ENCODE assay signal across 14 cellular contexts in the genomic region with DNA sequence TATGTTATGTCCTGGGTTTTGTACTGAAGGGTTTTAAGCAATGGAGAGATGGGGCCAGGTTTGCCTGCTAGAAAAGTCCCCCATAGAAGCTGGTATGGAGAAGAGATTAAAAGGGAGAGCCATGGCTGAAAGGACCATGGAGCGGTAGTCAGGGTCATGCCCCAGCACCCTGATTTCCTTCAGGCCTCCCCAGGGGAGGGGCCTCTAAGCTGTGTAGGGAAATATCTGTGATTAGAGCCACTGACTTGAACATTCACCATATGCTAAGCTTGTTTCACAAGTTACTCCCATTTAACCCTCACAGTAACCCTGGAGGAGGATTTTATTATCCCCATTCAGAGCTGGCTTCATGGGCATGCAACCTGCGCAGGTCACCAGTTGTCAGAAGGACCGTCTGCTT. TPM values are rescaled to one million over a fixed set of nuclear protein-coding genes. Genes with fewer than 3 reads are reported as not detected.
"Had no signal": no experiment of that assay in that cellular context is flagged by ENCODE, and none has a peak within 500 bp of the region (broad histone marks: within the 10 kb centered on the region; RNA-seq: fewer than 3 reads in every experiment).

No MANE protein-coding gene starts in this region.

- H3K27me3 ChIP-seq: pancreas had no signal

- H3K36me3 ChIP-seq: brain microvascular endothelial cell, esophagus squamous epithelium, pancreas, thoracic aorta had no signal

- H3K27me3 Mint-ChIP-seq: central memory CD8-positive, alpha-beta T cell had no signal

- H3K9me3 ChIP-seq: esophagus squamous epithelium, pancreas, thoracic aorta had no signal

- H3K4me3 ChIP-seq: esophagus squamous epithelium, pancreas, thoracic aorta had no signal

- H3K27ac Mint-ChIP-seq: activated naive CD8-positive, alpha-beta T cell treated with anti-CD3 and anti-CD28 coated beads for 36 hours; activated T-cell treated with anti-CD3 and anti-CD28 coated beads, Interleukin-2, amount 50 U/mL, for 72 hours had no signal

- DNase-seq: activated CD4-positive, alpha-beta T cell treated with anti-CD3 and anti-CD28 coated beads, Interleukin-2, amount 50 U/mL, for 48 hours; activated gamma-delta T cell treated with Interleukin-2 at 50 U/mL for 16 hours; activated naive CD8-positive, alpha-beta T cell treated with anti-CD3 and anti-CD28 coated beads for 36 hours; activated T-cell treated with anti-CD3 and anti-CD28 coated beads, Interleukin-2, amount 50 U/mL, for 72 hours; brain microvascular endothelial cell; cortex of kidney; effector CD4-positive, alpha-beta T cell; esophagus squamous epithelium; head of caudate nucleus; pancreas had no signal

- H3K4me3 Mint-ChIP-seq: activated naive CD8-positive, alpha-beta T cell treated with anti-CD3 and anti-CD28 coated beads for 36 hours; activated T-cell treated with anti-CD3 and anti-CD28 coated beads, Interleukin-2, amount 50 U/mL, for 72 hours; central memory CD8-positive, alpha-beta T cell; neural crest cell had no signal

- ATAC-seq: activated T-cell treated with anti-CD3 and anti-CD28 coated beads, Interleukin-2, amount 50 U/mL, for 72 hours; pancreas; sciatic nerve had no signal

- H3K27ac ChIP-seq: brain microvascular endothelial cell, esophagus squamous epithelium, thoracic aorta had no signal

- H3K9me3 Mint-ChIP-seq: activated naive CD8-positive, alpha-beta T cell treated with anti-CD3 and anti-CD28 coated beads for 36 hours; activated T-cell treated with anti-CD3 and anti-CD28 coated beads, Interleukin-2, amount 50 U/mL, for 72 hours; central memory CD8-positive, alpha-beta T cell; neural crest cell had no signal

- H3K36me3 Mint-ChIP-seq: activated naive CD8-positive, alpha-beta T cell treated with anti-CD3 and anti-CD28 coated beads for 36 hours had no signal

RNA-seq across cellular contexts. Expression of a gene that starts 51.8 kb away (rescaled TPM):
- total RNA-seq: neural crest cell had no signal
